ENCODE assay signal across 11 cellular contexts in the genomic region with DNA sequence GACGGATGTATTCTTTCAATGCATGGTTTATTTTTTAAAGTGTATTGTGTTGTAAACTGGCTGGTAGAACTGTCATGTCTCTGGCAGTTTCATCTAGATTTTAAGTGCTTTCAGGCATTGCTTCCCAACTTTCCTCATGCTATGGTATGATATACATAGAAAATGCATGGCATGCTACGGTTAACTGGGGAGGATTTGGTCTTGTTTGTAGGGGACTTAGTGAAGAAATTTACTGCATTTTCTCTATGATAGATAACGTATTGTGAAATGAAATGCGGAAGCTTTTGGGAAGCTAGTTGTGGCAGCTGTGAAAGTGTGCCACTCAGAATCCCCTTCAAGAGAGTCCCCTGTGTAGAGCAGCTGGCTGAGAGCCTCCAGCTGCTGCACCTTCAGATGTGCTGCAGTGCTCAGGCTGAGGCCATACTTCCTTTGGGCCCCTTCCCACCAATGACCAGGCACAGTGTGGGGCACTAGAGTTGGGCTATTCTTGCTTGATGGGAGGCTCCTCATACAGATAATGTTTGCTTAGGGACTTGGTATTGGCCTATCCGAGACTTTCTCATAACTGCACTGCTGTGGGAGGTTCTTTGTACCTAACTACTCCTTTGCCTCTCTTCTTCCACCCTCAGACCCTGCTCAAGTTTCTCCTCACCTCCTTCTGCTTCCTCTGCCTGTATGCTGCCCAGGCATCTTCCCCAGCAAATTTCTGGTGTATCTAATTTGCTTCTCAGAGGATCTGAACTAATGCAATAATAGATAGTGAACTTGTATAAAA. TPM values are rescaled to one million over a fixed set of nuclear protein-coding genes. Genes with fewer than 3 reads are reported as not detected.
DNase-seq lines count a peak whose midpoint lies in the region; ATAC-seq and TF ChIP-seq lines count a peak whose summit lies in the region.
"Had no signal": no experiment of that assay in that cellular context is flagged by ENCODE, and none has a peak within 500 bp of the region (broad histone marks: within the 10 kb centered on the region; RNA-seq: fewer than 3 reads in every experiment).

No MANE protein-coding gene starts in this region.

- CTCF ChIA-PET in GM10248 (lab: Yijun Ruan, JAX) = interaction anchor here (0.9 kb wide), 1 partner anchor 23 kb away, joined by 3 read pairs; no protein-coding TSS in a partner anchor

- no peaks in the 10 kb centered on the region for H3K36me3 Mint-ChIP-seq in natural killer cell treated with Interleukin-12 subunit alpha and Interleukin-12 subunit beta and Interleukin-15 and Interleukin-18, amount 100 ng/mL, for 72 hours

- no peak overlapping the region for H3K4me3 Mint-ChIP-seq in natural killer cell treated with Interleukin-12 subunit alpha and Interleukin-12 subunit beta and Interleukin-15 and Interleukin-18, amount 100 ng/mL, for 72 hours

- no peak overlapping the region for H3K27ac Mint-ChIP-seq in natural killer cell treated with Interleukin-12 subunit alpha and Interleukin-12 subunit beta and Interleukin-15 and Interleukin-18, amount 100 ng/mL, for 72 hours

- H3K4me1 Mint-ChIP-seq in natural killer cell treated with Interleukin-12 subunit alpha and Interleukin-12 subunit beta and Interleukin-15 and Interleukin-18, amount 100 ng/mL, for 72 hours (ENCODE audit: low read depth in 2 of 2) = peaks cover 22% of the 10 kb centered on the region in 2 donors

- ATAC-seq in GM18508 (IDR thresholded peaks at IDR 0.05; ENCODE audit: insufficient read depth, unreplicated experiment) (peak; percentile 41), HG02678 (IDR thresholded peaks at IDR 0.05; ENCODE audit: unreplicated experiment) (peak; percentile 58), HG03175 (IDR thresholded peaks at IDR 0.05; ENCODE audit: unreplicated experiment) (no peak)
- ATAC-seq in natural killer cell treated with Interleukin-12 subunit alpha and Interleukin-12 subunit beta and Interleukin-15 and Interleukin-18, amount 100 ng/mL, for 72 hours = peak; percentile 32 to 46

- TF ChIP-seq CTCF in GM10248 (IDR thresholded peaks at IDR 0.05; ENCODE audit: control extremely low read depth, extremely low read depth, low read depth, missing control alignments) = no peak

- H3K27me3 Mint-ChIP-seq in natural killer cell treated with Interleukin-12 subunit alpha and Interleukin-12 subunit beta and Interleukin-15 and Interleukin-18, amount 100 ng/mL, for 72 hours = no peaks in the 10 kb centered on the region

- DNase-seq in SIG-M5 (lab: John Stamatoyannopoulos, UW) (peak; percentile 34), GM10248 (ENCODE audit: extremely low spot score) (no peak), SW 1271 (lab: John Stamatoyannopoulos, UW) (no peak)
- DNase-seq in natural killer cell treated with Interleukin-12 subunit alpha and Interleukin-12 subunit beta and Interleukin-15 and Interleukin-18, amount 100 ng/mL, for 72 hours (ENCODE audit: low spot score) = no peak
- DNase-seq: activated gamma-delta T cell, EL, glutamatergic neuron had no signal

- POLR2A ChIA-PET in GM10248 (lab: Yijun Ruan, JAX) = no interaction called here

- no peaks in the 10 kb centered on the region for H3K9me3 Mint-ChIP-seq in natural killer cell treated with Interleukin-12 subunit alpha and Interleukin-12 subunit beta and Interleukin-15 and Interleukin-18, amount 100 ng/mL, for 72 hours

RNA-seq across cellular contexts. Expression of gene KIAA1549L, which starts 51.5 kb away (rescaled TPM):
- total RNA-seq in natural killer cell treated with Interleukin-12 subunit alpha and Interleukin-12 subunit beta and Interleukin-15 and Interleukin-18, amount 100 ng/mL, for 72 hours = not detected
- total RNA-seq: mononuclear cell had no signal
